Comparison of ENCODE assay signal across 25 cellular contexts in genomic region chr1:164311376-164311775, GRCh38.
"Had no signal": no experiment of that assay in that cellular context is flagged by ENCODE, and none has a peak within 500 bp of the region (broad histone marks: within the 10 kb centered on the region; RNA-seq: fewer than 3 reads in every experiment).

No MANE protein-coding gene starts in this region.

- H3K27me3 ChIP-seq: ascending aorta, esophagus muscularis mucosa, foreskin keratinocyte, tibial artery had no signal

- H3K27me3 Mint-ChIP-seq: activated CD4-positive, alpha-beta T cell treated with anti-CD3 and anti-CD28 coated beads, Interleukin-2, amount 10 ng/mL, durations not matched to agents 7 days and 5 days; dendritic cell treated with granulocyte-macrophage colony-stimulating factor and Interleukin-4, amounts not matched to agents 40 ng/mL and 50 ng/mL, for 4 days had no signal

- H3K4me1 Mint-ChIP-seq: activated CD4-positive, alpha-beta T cell treated with anti-CD3 and anti-CD28 coated beads, Interleukin-2, amount 10 ng/mL, durations not matched to agents 7 days and 5 days; nephron progenitor cell had no signal

- H3K27ac ChIP-seq: ascending aorta, esophagus muscularis mucosa, foreskin keratinocyte, lower lobe of right lung, tibial artery had no signal

- H3K36me3 ChIP-seq: ascending aorta, esophagus muscularis mucosa, lower lobe of right lung, tibial artery had no signal

- H3K27ac Mint-ChIP-seq: activated CD4-positive, alpha-beta T cell treated with anti-CD3 and anti-CD28 coated beads, Interleukin-2, amount 10 ng/mL, durations not matched to agents 7 days and 5 days; dendritic cell treated with granulocyte-macrophage colony-stimulating factor and Interleukin-4, amounts not matched to agents 40 ng/mL and 50 ng/mL, for 4 days; nephron progenitor cell had no signal

- H3K9me3 Mint-ChIP-seq: activated CD4-positive, alpha-beta T cell treated with anti-CD3 and anti-CD28 coated beads, Interleukin-2, amount 10 ng/mL, durations not matched to agents 7 days and 5 days; nephron progenitor cell had no signal

- H3K4me3 ChIP-seq: ascending aorta, esophagus muscularis mucosa, lower lobe of right lung, tibial artery had no signal

- ATAC-seq: activated CD4-positive, CD25-positive, alpha-beta regulatory T cell treated with anti-CD3 and anti-CD28 coated beads, Interleukin-2, amount 50 U/mL, for 24 hours; foreskin keratinocyte; lower lobe of right lung; stimulated activated naive CD8-positive, alpha-beta T cell treated with anti-CD3 and anti-CD28 coated beads, Interleukin-15, Interleukin-2, amounts not matched to agents 100 U/mL and 50 U/mL, for 24 hours had no signal

- H3K4me3 Mint-ChIP-seq: activated CD4-positive, alpha-beta T cell treated with anti-CD3 and anti-CD28 coated beads, Interleukin-2, amount 10 ng/mL, durations not matched to agents 7 days and 5 days; dendritic cell treated with granulocyte-macrophage colony-stimulating factor and Interleukin-4, amounts not matched to agents 40 ng/mL and 50 ng/mL, for 4 days; nephron progenitor cell had no signal

- H3K4me1 ChIP-seq: ascending aorta, foreskin keratinocyte, lower lobe of right lung, tibial artery had no signal

- DNase-seq: activated CD4-positive, alpha-beta T cell treated with anti-CD3 and anti-CD28 coated beads, Interleukin-2, amount 10 ng/mL, durations not matched to agents 7 days and 5 days; activated CD8-positive, alpha-beta memory T cell treated with anti-CD3 and anti-CD28 coated beads for 24 hours; activated CD8-positive, alpha-beta memory T cell treated with anti-CD3 and anti-CD28 coated beads, Interleukin-2, amount 50 U/mL, for 48 hours; activated effector memory CD4-positive, alpha-beta T cell treated with Interleukin-2 at 50 U/mL for 16 hours; activated naive CD4-positive, alpha-beta T cell treated with anti-CD3 and anti-CD28 coated beads, Interleukin-2, amount 50 U/mL, for 16 hours; activated T-cell treated with anti-CD3 and anti-CD28 coated beads, Interleukin-2, amount 50 U/mL, for 48 hours; effector memory CD4-positive, alpha-beta T cell; foreskin keratinocyte; hippocampal formation; islet precursor cell; lower lobe of right lung; midbrain; nephron progenitor cell; nucleus accumbens; posterior cingulate gyrus; retina; stimulated activated CD4-positive, alpha-beta T cell treated with anti-CD3 and anti-CD28 coated beads, Interleukin-12 subunit alpha, Interleukin-12 subunit beta, amount 100 ng/mL, for 4 hours; stimulated activated CD4-positive, alpha-beta T cell treated with anti-CD3 and anti-CD28 coated beads, Interleukin-1b, Interleukin-23, amount 100 ng/mL, for 48 hours; stimulated activated naive CD8-positive, alpha-beta T cell treated with anti-CD3 and anti-CD28 coated beads, Interleukin-15, Interleukin-2, amounts not matched to agents 100 U/mL and 50 U/mL, for 24 hours; substantia nigra; tibial artery had no signal

- H3K9me3 ChIP-seq: ascending aorta, esophagus muscularis mucosa, lower lobe of right lung, tibial artery had no signal
